In the genomic region with DNA sequence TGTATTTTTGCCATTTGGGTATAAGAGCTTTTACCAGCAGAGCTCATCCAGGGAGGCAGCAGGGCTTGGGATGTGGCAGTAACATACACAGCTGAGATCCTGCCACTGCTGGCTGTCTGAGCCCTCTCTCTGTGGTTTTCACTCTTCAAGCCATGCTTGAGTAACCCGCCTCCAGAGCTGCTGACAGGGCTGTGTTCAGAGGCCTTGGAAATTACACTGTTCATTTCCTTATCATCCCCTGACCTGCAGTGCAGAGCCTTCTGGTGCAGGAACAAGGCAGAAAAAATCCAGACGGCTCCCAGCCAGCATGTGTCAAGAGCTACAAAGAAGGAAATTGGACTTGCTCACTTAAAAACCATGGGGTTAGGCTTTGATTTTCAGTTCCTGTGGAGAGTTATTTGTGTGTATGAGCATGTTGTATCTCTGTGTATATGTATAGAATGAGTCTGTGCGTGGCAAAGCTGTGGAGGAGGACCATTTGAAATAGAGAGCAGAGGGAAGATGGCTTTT, we compare ENCODE assay signal across 8 cellular contexts. TPM values are rescaled to one million over a fixed set of nuclear protein-coding genes. Genes with fewer than 3 reads are reported as not detected.
DNase-seq lines count a peak whose midpoint lies in the region; ATAC-seq, FAIRE-seq and TF ChIP-seq lines count a peak whose summit lies in the region.

No MANE protein-coding gene starts in this region.

- DNase-seq in NCI-H524 (lab: John Stamatoyannopoulos, UW) (peak; percentile 45 to 53), NCI-H524 treated with DMSO at 0.1 percent for 48 hours (lab: John Stamatoyannopoulos, UW) (no peak), RPMI7951 (ENCODE audit: low read depth) (peak; percentile 38), astrocyte of the spinal cord (ENCODE audit: low read depth, low spot score) (peak; percentile 86), kidney glomerular epithelial cell (lab: John Stamatoyannopoulos, UW) (peak; percentile 90), H54 (ENCODE audit: insufficient read length, low spot score) (no peak)
- peak in 3 of 4 experiments; percentile 7 to 13 (median 8) for DNase-seq in stimulated activated CD4-positive, alpha-beta T cell treated with anti-CD3 and anti-CD28 coated beads, Interleukin-1b, Interleukin-23, amount 100 ng/mL, for 24 hours (ENCODE audit: low read depth in 4 of 4, low spot score in 1 of 4)

- FAIRE-seq in H54 (lab: Jason Lieb, UNC), result no peak

- no peak for TF ChIP-seq POLR2A in H54 (IDR thresholded peaks at IDR 0.05; ENCODE audit: low read depth, low read length)

- ATAC-seq in HG02870 (IDR thresholded peaks at IDR 0.05; ENCODE audit: unreplicated experiment), result peak; percentile 73

- TF ChIP-seq CTCF in astrocyte of the spinal cord (IDR thresholded peaks at IDR 0.05; ENCODE audit: low read depth, low read length), result no peak

- H3K4me3 ChIP-seq in astrocyte of the spinal cord (ENCODE audit: low read depth, low read length), result no peak overlapping the region

- in situ Hi-C loops in astrocyte of the spinal cord (cut with HindIII; ENCODE audit: low sequenced_read_pairs), result no loop called here

RNA-seq across cellular contexts. Expression of gene ZNF609, which starts 47.0 kb away (rescaled TPM):
- total RNA-seq in RPMI7951 (2014; rRNA removed; shearing (Covaris generic)), result 10.6 and 12.1 TPM in 2 replicates

Comparison
In these comparisons a context has a peak if more than half of its experiments do, and no peak if none do; other contexts are left out.
1. DNase-seq: peak in NCI-H524 (2 of 2), RPMI7951 (single experiment), astrocyte of the spinal cord (single experiment), kidney glomerular epithelial cell (single experiment) and stimulated activated CD4-positive, alpha-beta T cell treated with anti-CD3 and anti-CD28 coated beads, Interleukin-1b, Interleukin-23, amount 100 ng/mL, for 24 hours (3 of 4); none in NCI-H524 treated with DMSO at 0.1 percent for 48 hours (single experiment) and H54 (single experiment).